In genomic region chr3:114362815-114363214, GRCh38 we compare ENCODE assay signal across 8 cellular contexts.
DNase-seq lines count a peak whose midpoint lies in the region; ATAC-seq and TF ChIP-seq lines count a peak whose summit lies in the region.

No MANE protein-coding gene starts in this region.

- no peaks in the 10 kb centered on the region for H3K27me3 ChIP-seq in SK-N-SH (ENCODE audit: insufficient read depth)
- no peaks in the 10 kb centered on the region for H3K27me3 ChIP-seq in skeletal muscle satellite cell (ENCODE audit: control insufficient read depth, insufficient read depth, low read length)

- H4K20me1 ChIP-seq in SK-N-SH (ENCODE audit: insufficient read depth), result 0 out of 2 replicates have a peak, but pooled peaks cover 4% of the 10 kb centered on the region

- 76% methylated on average over 1 of the region's 1 CpG for WGBS in SK-N-SH (ENCODE audit: low lambda C conversion rate)

- no peaks in the 10 kb centered on the region for H3K27me3 Mint-ChIP-seq in activated CD4-positive, alpha-beta T cell treated with anti-CD3 and anti-CD28 coated beads, Interleukin-2, amount 10 ng/mL, durations not matched to agents 24 days and 14 days

- no peak overlapping the region for H3K4me3 Mint-ChIP-seq in activated CD4-positive, alpha-beta T cell treated with anti-CD3 and anti-CD28 coated beads, Interleukin-2, amount 10 ng/mL, durations not matched to agents 24 days and 14 days

- 0 out of 4 replicates have a peak overlapping the region, but pooled peaks of 1 of the 2 experiments have one; percentile 58 for H3K27ac ChIP-seq in SK-N-SH (ENCODE audit: low read depth in 2 of 2, low read length in 1 of 2)

- peaks cover 2% of the 10 kb centered on the region for H3K4me1 Mint-ChIP-seq in activated CD4-positive, alpha-beta T cell treated with anti-CD3 and anti-CD28 coated beads, Interleukin-2, amount 10 ng/mL, durations not matched to agents 24 days and 14 days

- TF ChIP-seq EP300 in SK-N-SH (IDR thresholded peaks at IDR 0.05; ENCODE audit: borderline replicate concordance in 1 of 2, low read depth in 1 of 2, low read length in 1 of 2), result no peak

- intact Hi-C loops in activated CD4-positive, alpha-beta T cell treated with anti-CD3 and anti-CD28 coated beads, Interleukin-2, amount 10 ng/mL, durations not matched to agents 24 days and 14 days (cut with micrococcal nuclease), result loop anchor here (1.0 kb wide), 3 partner anchors 55 to 211 kb away; no protein-coding TSS in a partner anchor

- no peaks in the 10 kb centered on the region for H3K36me3 ChIP-seq in SK-N-SH (replicated peaks in 1 of 2; ENCODE audit: control insufficient read depth in 1 of 2, insufficient read depth in 2 of 2, low read length in 1 of 2)
- no peaks in the 10 kb centered on the region for H3K36me3 ChIP-seq in skeletal muscle satellite cell (ENCODE audit: insufficient read depth, low read length)

- H3K36me3 Mint-ChIP-seq in activated CD4-positive, alpha-beta T cell treated with anti-CD3 and anti-CD28 coated beads, Interleukin-2, amount 10 ng/mL, durations not matched to agents 24 days and 14 days (ENCODE audit: low read depth), result no peaks in the 10 kb centered on the region

- H3K79me2 ChIP-seq in SK-N-SH (ENCODE audit: insufficient read depth), result no peaks in the 10 kb centered on the region

- no peak overlapping the region for H2AFZ ChIP-seq in SK-N-SH (ENCODE audit: low read depth)

- peak; percentile 64 for ATAC-seq in GM21619 (IDR thresholded peaks at IDR 0.05; ENCODE audit: unreplicated experiment)
- ATAC-seq in HG02981 (IDR thresholded peaks at IDR 0.05; ENCODE audit: unreplicated experiment), result no peak
- no peak for ATAC-seq in HG03457 (IDR thresholded peaks at IDR 0.05; ENCODE audit: unreplicated experiment)

- TF ChIP-seq RAD21 in SK-N-SH (IDR thresholded peaks at IDR 0.05; ENCODE audit: low read length), result peak; percentile 68

- H3K4me1 ChIP-seq in SK-N-SH (ENCODE audit: control insufficient read depth in 1 of 2, insufficient read depth in 2 of 2, low read depth in 1 of 2, low read length in 1 of 2) (peaks cover 0 to 11% of the 10 kb centered on the region in 2 experiments; a peak in 1 of 4 replicates), skeletal muscle satellite cell (ENCODE audit: control insufficient read depth, insufficient read depth, low read length) (peaks cover 10% of the 10 kb centered on the region)

- no peak overlapping the region for H3K27ac Mint-ChIP-seq in activated CD4-positive, alpha-beta T cell treated with anti-CD3 and anti-CD28 coated beads, Interleukin-2, amount 10 ng/mL, durations not matched to agents 24 days and 14 days

- DNase-seq in DMS 273 treated with DMSO at 0.1 percent for 48 hours (lab: John Stamatoyannopoulos, UW) (peak; percentile 21), SK-N-SH (peak; percentile 31), fibroblast of villous mesenchyme (ENCODE audit: low read depth) (peak; percentile 55)
- no peak for DNase-seq in activated CD4-positive, alpha-beta T cell treated with anti-CD3 and anti-CD28 coated beads, Interleukin-2, amount 10 ng/mL, durations not matched to agents 24 days and 14 days

- H3K9me3 ChIP-seq in SK-N-SH (no peaks in the 10 kb centered on the region), skeletal muscle satellite cell (replicated peaks; ENCODE audit: low read length) (no peaks in the 10 kb centered on the region)

- peaks cover 10% of the 10 kb centered on the region for H3F3A ChIP-seq in SK-N-SH (replicated peaks; ENCODE audit: insufficient read depth)

- no peak overlapping the region for H3K4me2 ChIP-seq in SK-N-SH
- no peak overlapping the region for H3K4me2 ChIP-seq in skeletal muscle satellite cell (ENCODE audit: low read length)

- TF ChIP-seq CTCF in SK-N-SH (IDR thresholded peaks at IDR 0.05), result peak; percentile 66
- TF ChIP-seq CTCF in fibroblast of villous mesenchyme (IDR thresholded peaks at IDR 0.05; ENCODE audit: insufficient read depth, low read depth, low read length), result peak; percentile 41

- no peaks in the 10 kb centered on the region for H3K9me3 Mint-ChIP-seq in activated CD4-positive, alpha-beta T cell treated with anti-CD3 and anti-CD28 coated beads, Interleukin-2, amount 10 ng/mL, durations not matched to agents 24 days and 14 days

- CTCF ChIA-PET in SK-N-SH (lab: Yijun Ruan, JAX), result interaction anchor here (0.6 to 4.9 kb wide), 25 partner anchors 11 to 1470 kb away, joined by 3 to 37 read pairs (median 4); no protein-coding TSS in a partner anchor

- H3K9ac ChIP-seq in SK-N-SH (no peak overlapping the region), skeletal muscle satellite cell (ENCODE audit: low read depth, low read length) (peak overlapping the region; percentile 5)

- H3K4me3 ChIP-seq in SK-N-SH (ENCODE audit: low read depth in 2 of 2, low read length in 1 of 2) (no peak overlapping the region), fibroblast of villous mesenchyme (ENCODE audit: low read depth, low read length) (no peak overlapping the region), skeletal muscle satellite cell (ENCODE audit: low read length) (no peak overlapping the region)

- no peaks in the 10 kb centered on the region for H3K9me2 ChIP-seq in SK-N-SH

- POLR2A ChIA-PET in SK-N-SH (lab: Yijun Ruan, JAX), result no interaction called here

TF ChIP-seq in SK-N-SH, 30 proteins besides CTCF, POLR2A, EP300 and RAD21:
- TF ChIP-seq RFX5 (IDR thresholded peaks at IDR 0.05; ENCODE audit: low read length) (no peak), SMC3 (IDR thresholded peaks at IDR 0.05; ENCODE audit: low read depth, low read length) (peak; percentile 34; the same call in 1 of the 2 replicates)
